1 cellular context compared by ENCODE assay signal in genomic region chr2:121186261-121186660, GRCh38.
TF ChIP-seq lines count a peak whose summit lies in the region.

No MANE protein-coding gene starts in this region.

TF ChIP-seq in HepG2, 621 proteins besides CTCF, POLR2A, EP300 and RAD21 (continued from another document):
- no peak for TF ChIP-seq ZBTB34 (CRISPR knock-in tag; IDR thresholded peaks at IDR 0.05)
- no peak for TF ChIP-seq ZFX (CRISPR knock-in tag; IDR thresholded peaks at IDR 0.05; ENCODE audit: low read depth)
